ENCODE assay signal across 8 cellular contexts in genomic region chr7:18345641-18346234, GRCh38.
DNase-seq lines count a peak whose midpoint lies in the region; ATAC-seq, FAIRE-seq and TF ChIP-seq lines count a peak whose summit lies in the region.

No MANE protein-coding gene starts in this region.

- in situ Hi-C loops in ACHN (cut with HindIII; ENCODE audit: low pct_ligation_motif_present, low pct_unique_long_range_greater_than_20kb, low sequenced_read_pairs) = no loop called here

- no peak for FAIRE-seq in GM12891 (lab: Jason Lieb, UNC)

- H3K4me3 ChIP-seq in adipocyte (ENCODE audit: low read length) (no peak overlapping the region), right atrium auricular region (no peak overlapping the region)

- H3K9me3 ChIP-seq in adipocyte (ENCODE audit: control insufficient read depth, low read length) = peaks cover 4% of the 10 kb centered on the region
- H3K9me3 ChIP-seq in right atrium auricular region = peaks cover 0 to 6% of the 10 kb centered on the region in 2 donors

- peak; percentile 63 for ATAC-seq in HG03175 (IDR thresholded peaks at IDR 0.05; ENCODE audit: unreplicated experiment)

- H3K4me1 ChIP-seq in adipocyte (ENCODE audit: control insufficient read depth, insufficient read depth, low read length) = peaks cover 22% of the 10 kb centered on the region
- no peaks in the 10 kb centered on the region for H3K4me1 ChIP-seq in right atrium auricular region

- H3K36me3 ChIP-seq in adipocyte (ENCODE audit: control insufficient read depth, insufficient read depth, low read length, severe bottlenecking) (no peaks in the 10 kb centered on the region), right atrium auricular region (no peaks in the 10 kb centered on the region)

- no peak overlapping the region for H3K27ac ChIP-seq in right atrium auricular region

- peak; percentile 68 for DNase-seq in ACHN
- peak; percentile 29 for DNase-seq in GM03348 (ENCODE audit: low spot score)
- peak; percentile 6 to 61 for DNase-seq in NCI-H526 (lab: John Stamatoyannopoulos, UW)
- DNase-seq in adipocyte (ENCODE audit: low read depth) = peak; percentile 82
- DNase-seq in right atrium auricular region (ENCODE audit: low spot score) = no peak
- peak; percentile 28 for DNase-seq in smooth muscle cell of the brain vasculature (ENCODE audit: low read depth, low spot score)
- DNase-seq in GM12891 (ENCODE audit: insufficient read length, low spot score) = no peak

- H3K27me3 ChIP-seq in adipocyte (replicated peaks; ENCODE audit: control insufficient read depth, insufficient read depth, low read length) (no peaks in the 10 kb centered on the region), right atrium auricular region (no peaks in the 10 kb centered on the region)

- peak; percentile 38 to 80 for TF ChIP-seq CTCF in right atrium auricular region (IDR thresholded peaks at IDR 0.05)

- no peak for TF ChIP-seq POLR2A in GM12891 (IDR thresholded peaks at IDR 0.05; ENCODE audit: low read depth, low read length)

- H3K9ac ChIP-seq in adipocyte (ENCODE audit: low read length) = no peak overlapping the region

TF ChIP-seq in GM12891, 5 proteins besides CTCF, POLR2A, EP300 and RAD21:
- no peak for TF ChIP-seq SPI1 (IDR thresholded peaks at IDR 0.05; ENCODE audit: low read depth, low read length)
- no peak for TF ChIP-seq POLR2AphosphoS5 (IDR thresholded peaks at IDR 0.05; ENCODE audit: low read depth, low read length)
- no peak for TF ChIP-seq POU2F2 (IDR thresholded peaks at IDR 0.05; ENCODE audit: low read depth, low read length)
- no peak for TF ChIP-seq PAX5 (IDR thresholded peaks at IDR 0.05; ENCODE audit: insufficient read depth, low read length, severe bottlenecking)
- TF ChIP-seq TAF1 (IDR thresholded peaks at IDR 0.05; ENCODE audit: low read depth, low read length) = no peak

Comparison
In these comparisons a context has a peak if more than half of its experiments do, and no peak if none do; other contexts are left out.
1. DNase-seq: peak in ACHN (single experiment), GM03348 (single experiment), NCI-H526 (2 of 2), adipocyte (single experiment) and smooth muscle cell of the brain vasculature (single experiment); none in right atrium auricular region (single experiment) and GM12891 (single experiment).